ENCODE assay signal across 7 cellular contexts in genomic region chr14:28188431-28188830, GRCh38.
DNase-seq lines count a peak whose midpoint lies in the region; FAIRE-seq and TF ChIP-seq lines count a peak whose summit lies in the region.
"Not testable (repeated sequence)": the region's sequence is repeated elsewhere in the genome, so short reads cannot be mapped to it uniquely, and the experiment has no call there.

No MANE protein-coding gene starts in this region.

- H3K9me3 ChIP-seq in ES-I3 (ENCODE audit: control insufficient read depth, insufficient read depth, low read length); SK-N-MC (ENCODE audit: low read depth, low read length); H1 (ENCODE audit: insufficient read depth in 2 of 2, low read depth in 1 of 2, low read length in 1 of 2): not testable (repeated sequence)

- not testable (repeated sequence) for H2AK5ac ChIP-seq in H1 (ENCODE audit: low read depth, low read length)

- H3K27me3 ChIP-seq in H1 (replicated peaks in 1 of 4; ENCODE audit: control insufficient read depth in 3 of 4, extremely low read depth in 1 of 4, insufficient read depth in 3 of 4, low read length in 3 of 4): not testable (repeated sequence)

- not testable (repeated sequence) for TF ChIP-seq CTCF in LNCaP clone FGC (IDR thresholded peaks at IDR 0.05; ENCODE audit: control insufficient read depth, extremely low read depth, insufficient read depth); H1 (IDR thresholded peaks at IDR 0.05; ENCODE audit: control extremely low read depth in 1 of 3, insufficient read depth in 1 of 3, low read depth in 1 of 3, low read length in 3 of 3); nephron progenitor cell (IDR thresholded peaks at IDR 0.05)
- peak; percentile 23 for TF ChIP-seq CTCF in progenitor cell of endocrine pancreas (IDR thresholded peaks at IDR 0.05; ENCODE audit: unreplicated experiment)

- H3K9me3 Mint-ChIP-seq in nephron progenitor cell (peaks cover 24% of the 10 kb centered on the region), progenitor cell of endocrine pancreas (ENCODE audit: low read depth) (peaks cover 12% of the 10 kb centered on the region)

- H3K14ac ChIP-seq in H1 (ENCODE audit: insufficient read length): not testable (repeated sequence)

- POLR2A ChIA-PET in H1 (lab: Charles Lee; ENCODE audit: partially characterized antibody): not testable (repeated sequence)

- not testable (repeated sequence) for H2AFZ ChIP-seq in H1 (ENCODE audit: low read length)

- H3K27ac Mint-ChIP-seq in nephron progenitor cell: not testable (repeated sequence)
- H3K27ac Mint-ChIP-seq in progenitor cell of endocrine pancreas: peak overlapping the region; percentile 97

- H2BK5ac ChIP-seq in H1 (ENCODE audit: low read depth, low read length): not testable (repeated sequence)

- H3K36me3 Mint-ChIP-seq in nephron progenitor cell (ENCODE audit: low read depth); progenitor cell of endocrine pancreas (ENCODE audit: insufficient read depth): not testable (repeated sequence)

- H3K4ac ChIP-seq in H1 (replicated peaks; ENCODE audit: insufficient read length, low read depth, low read length): not testable (repeated sequence)

- not testable (repeated sequence) for H4K5ac ChIP-seq in H1 (ENCODE audit: insufficient read length, low read depth, low read length)

- H2BK20ac ChIP-seq in H1 (ENCODE audit: low read length): not testable (repeated sequence)

- not testable (repeated sequence) for H3K56ac ChIP-seq in H1 (replicated peaks; ENCODE audit: insufficient read length, low read depth, low read length)

- WGBS in H1 (ENCODE audit: extremely low coverage in 1 of 2, insufficient coverage in 1 of 2, insufficient read length in 1 of 2, insufficient replicate concordance in 2 of 2, low coverage in 1 of 2, low lambda C conversion rate in 2 of 2, missing lambda C conversion rate in 1 of 2), 2 experiments: 87% methylated on average over 26 of the region's 26 CpGs; no CpG with 5 or more reads in 1 of the 2 experiments

- not testable (repeated sequence) for FAIRE-seq in H1 (lab: Jason Lieb, UNC)

- not testable (repeated sequence) for H3K4me1 ChIP-seq in ES-I3 (ENCODE audit: insufficient read depth, low read length); H1 (replicated peaks in 1 of 4; ENCODE audit: control insufficient read depth in 3 of 4, insufficient read depth in 4 of 4, low read length in 3 of 4)

- H2BK12ac ChIP-seq in H1 (ENCODE audit: low read depth, low read length): 0 out of 2 replicates have a peak overlapping the region, but pooled peaks have one; percentile 39

- H4K20me1 ChIP-seq in H1 (replicated peaks in 1 of 2; ENCODE audit: control insufficient read depth in 1 of 2, insufficient read depth in 2 of 2, low read length in 2 of 2): not testable (repeated sequence)

- DNase-seq in LNCaP clone FGC (ENCODE audit: low read depth); SK-N-MC (ENCODE audit: low read depth, low spot score); H1 (ENCODE audit: low read depth in 1 of 2, low spot score in 2 of 2); nephron progenitor cell; progenitor cell of endocrine pancreas (ENCODE audit: low spot score, unreplicated experiment): not testable (repeated sequence)

- TF ChIP-seq RAD21 in H1 (IDR thresholded peaks at IDR 0.05 in 1 of 2, conservative IDR thresholded peaks at IDR 0.05 in 1 of 2; ENCODE audit: low read depth in 2 of 2, low read length in 2 of 2): not testable (repeated sequence)

- not testable (repeated sequence) for H3K23ac ChIP-seq in H1 (ENCODE audit: insufficient read length)

- peak overlapping the region in 1 of 2 experiments; percentile 61; a peak in 3 of 4 replicates for H3K4me2 ChIP-seq in H1 (ENCODE audit: insufficient read depth in 1 of 2, low read depth in 2 of 2, low read length in 2 of 2)

- not testable (repeated sequence) for H3K4me1 Mint-ChIP-seq in nephron progenitor cell; progenitor cell of endocrine pancreas (ENCODE audit: low read depth)

- TF ChIP-seq POLR2A in H1 (IDR thresholded peaks at IDR 0.05; ENCODE audit: control extremely low read depth in 1 of 2, low read depth in 2 of 2, low read length in 2 of 2): not testable (repeated sequence)

- H3K18ac ChIP-seq in H1 (ENCODE audit: extremely low read depth, low read length): not testable (repeated sequence)

- not testable (repeated sequence) for TF ChIP-seq EP300 in H1 (IDR thresholded peaks at IDR 0.05; ENCODE audit: borderline replicate concordance in 1 of 2, low read depth in 2 of 2, low read length in 2 of 2)

- CTCF ChIA-PET in H1 (lab: Charles Lee; ENCODE audit: partially characterized antibody): interaction anchor here (1.0 kb wide), 1 partner anchor 8 kb away, joined by 4 read pairs; no protein-coding TSS in a partner anchor

- H3K79me2 ChIP-seq in H1 (ENCODE audit: control insufficient read depth in 1 of 2, insufficient read depth in 2 of 2, low read length in 2 of 2): not testable (repeated sequence)

- peak overlapping the region; percentile 86; the same call in 1 of the 2 replicates for H4K8ac ChIP-seq in H1 (ENCODE audit: extremely low read depth, insufficient read depth, low read length)

- H3K36me3 ChIP-seq in ES-I3 (ENCODE audit: insufficient read depth, low read length); SK-N-MC (ENCODE audit: insufficient read depth, low read length); H1 (ENCODE audit: control insufficient read depth in 2 of 4, insufficient read depth in 4 of 4, low read length in 3 of 4): not testable (repeated sequence)

- H3K9ac ChIP-seq in ES-I3 (ENCODE audit: low read depth, low read length) (peak overlapping the region; percentile 94), H1 (replicated peaks in 1 of 4; ENCODE audit: extremely low read depth in 1 of 4, low read depth in 3 of 4, low read length in 3 of 4) (peak overlapping the region in 1 of 4 experiments; percentile 56; a peak in 1 of 7 replicates)
- H3K9ac ChIP-seq in SK-N-MC (ENCODE audit: insufficient read length): not testable (repeated sequence)

- not testable (repeated sequence) for H3K23me2 ChIP-seq in H1 (ENCODE audit: low read depth, low read length)

- not testable (repeated sequence) for H3K79me1 ChIP-seq in H1 (ENCODE audit: low read depth, low read length)

- not testable (repeated sequence) for H4K91ac ChIP-seq in H1 (replicated peaks; ENCODE audit: insufficient read length, low read length)

- H2BK15ac ChIP-seq in H1 (ENCODE audit: low read length): not testable (repeated sequence)

- H3K4me3 Mint-ChIP-seq in nephron progenitor cell (peak overlapping the region; percentile 74), progenitor cell of endocrine pancreas (ENCODE audit: low read depth) (peak overlapping the region; percentile 96)

- H3K27me3 Mint-ChIP-seq in nephron progenitor cell (ENCODE audit: low read depth, poor library complexity); progenitor cell of endocrine pancreas: not testable (repeated sequence)

- H3K4me3 ChIP-seq in LNCaP clone FGC (ENCODE audit: low read depth, low read length): peak overlapping the region; percentile 31
- H3K4me3 ChIP-seq in SK-N-MC: peak overlapping the region; percentile 62; the same call in 1 of the 2 replicates
- H3K4me3 ChIP-seq in H1 (ENCODE audit: extremely low read depth in 1 of 4, insufficient read depth in 2 of 4, low read depth in 3 of 4, low read length in 4 of 4): peak overlapping the region in 2 of 4 experiments; percentile 32 to 61; a peak in 2 of 8 replicates
- H3K4me3 ChIP-seq in iPS-11a (ENCODE audit: low read depth, low read length): peak overlapping the region; percentile 30

- not testable (repeated sequence) for H2BK120ac ChIP-seq in H1 (replicated peaks; ENCODE audit: low read depth, low read length)

- not testable (repeated sequence) for H3K27ac ChIP-seq in SK-N-MC; H1 (ENCODE audit: low read depth, low read length)
